In genomic region chr5:119398713-119399492, GRCh38 we compare ENCODE assay signal across 12 cellular contexts. TPM values are rescaled to one million over a fixed set of nuclear protein-coding genes. Genes with fewer than 3 reads are reported as not detected.
DNase-seq lines count a peak whose midpoint lies in the region; ATAC-seq and TF ChIP-seq lines count a peak whose summit lies in the region.
"Had no signal": no experiment of that assay in that cellular context is flagged by ENCODE, and none has a peak within 500 bp of the region (broad histone marks: within the 10 kb centered on the region; RNA-seq: fewer than 3 reads in every experiment).

No MANE protein-coding gene starts in this region.

- no peaks in the 10 kb centered on the region for H4K20me1 ChIP-seq in neural progenitor cell (ENCODE audit: low read depth)

- peaks cover 78% of the 10 kb centered on the region for H3K4me1 Mint-ChIP-seq in stimulated activated naive CD8-positive, alpha-beta T cell treated with anti-CD3 and anti-CD28 coated beads, Interleukin-15, Interleukin-2, amounts not matched to agents 100 ng/mL and 50 ng/mL, for 24 hours (ENCODE audit: low read depth)
- H3K4me1 Mint-ChIP-seq in dendritic cell treated with granulocyte-macrophage colony-stimulating factor and Interleukin-4, amounts not matched to agents 40 ng/mL and 50 ng/mL, for 4 days (ENCODE audit: low read depth), result peaks cover 43% of the 10 kb centered on the region
- H3K4me1 Mint-ChIP-seq in neural progenitor cell, result no peaks in the 10 kb centered on the region

- H3K9me3 ChIP-seq in muscle layer of duodenum (ENCODE audit: control insufficient read depth in 1 of 2, low read length in 2 of 2) (no peaks in the 10 kb centered on the region), neural progenitor cell (ENCODE audit: low read depth) (no peaks in the 10 kb centered on the region)

- H3K79me2 ChIP-seq in neural progenitor cell (ENCODE audit: low read depth), result no peaks in the 10 kb centered on the region

- no peaks in the 10 kb centered on the region for H3K9me3 Mint-ChIP-seq in stimulated activated naive CD8-positive, alpha-beta T cell treated with anti-CD3 and anti-CD28 coated beads, Interleukin-15, Interleukin-2, amounts not matched to agents 100 ng/mL and 50 ng/mL, for 24 hours
- no peaks in the 10 kb centered on the region for H3K9me3 Mint-ChIP-seq in dendritic cell treated with granulocyte-macrophage colony-stimulating factor and Interleukin-4, amounts not matched to agents 40 ng/mL and 50 ng/mL, for 4 days
- H3K9me3 Mint-ChIP-seq in neural progenitor cell, result no peaks in the 10 kb centered on the region

- H3K36me3 ChIP-seq in muscle layer of duodenum (ENCODE audit: control insufficient read depth in 1 of 2, insufficient read depth in 2 of 2, low read length in 2 of 2), result no peaks in the 10 kb centered on the region
- no peaks in the 10 kb centered on the region for H3K36me3 ChIP-seq in neural progenitor cell

- intact Hi-C loops in dendritic cell treated with granulocyte-macrophage colony-stimulating factor and Interleukin-4, amounts not matched to agents 40 ng/mL and 50 ng/mL, for 4 days (cut with micrococcal nuclease), result no loop called here

- H3K4me1 ChIP-seq in muscle layer of duodenum (ENCODE audit: control insufficient read depth in 1 of 2, insufficient read depth in 2 of 2, low read length in 2 of 2) (peaks cover 3 to 11% of the 10 kb centered on the region in 2 donors), neural progenitor cell (peaks cover 8% of the 10 kb centered on the region)

- peak overlapping the region; percentile 16 for H3K4me3 Mint-ChIP-seq in stimulated activated naive CD8-positive, alpha-beta T cell treated with anti-CD3 and anti-CD28 coated beads, Interleukin-15, Interleukin-2, amounts not matched to agents 100 ng/mL and 50 ng/mL, for 24 hours
- no peak overlapping the region for H3K4me3 Mint-ChIP-seq in dendritic cell treated with granulocyte-macrophage colony-stimulating factor and Interleukin-4, amounts not matched to agents 40 ng/mL and 50 ng/mL, for 4 days
- H3K4me3 Mint-ChIP-seq in neural progenitor cell, result no peak overlapping the region
- H3K4me3 Mint-ChIP-seq: CD4-positive, alpha-beta memory T cell had no signal

- no peak overlapping the region for H2AFZ ChIP-seq in neural progenitor cell (replicated peaks)

- no peak for DNase-seq in stimulated activated naive CD8-positive, alpha-beta T cell treated with anti-CD3 and anti-CD28 coated beads, Interleukin-15, Interleukin-2, amounts not matched to agents 100 U/mL and 50 U/mL, for 24 hours
- DNase-seq in neural progenitor cell (ENCODE audit: low spot score) (no peak), NCI-H1436 treated with DMSO at 0.1 percent for 48 hours (lab: John Stamatoyannopoulos, UW) (no peak), NCI-H2171 (lab: John Stamatoyannopoulos, UW) (no peak)
- DNase-seq in activated CD4-positive, alpha-beta T cell treated with anti-CD3 and anti-CD28 coated beads for 1 hour, result no peak
- DNase-seq: CD4-positive, alpha-beta memory T cell; foreskin melanocyte; OCI-M1; stimulated activated CD4-positive, alpha-beta T cell treated with anti-CD3 and anti-CD28 coated beads, Interleukin-15, amount 100 ng/mL, for 24 hours had no signal

- no peak for TF ChIP-seq CTCF in neural progenitor cell (IDR thresholded peaks at IDR 0.05)

- peaks cover 37% of the 10 kb centered on the region for H3K36me3 Mint-ChIP-seq in stimulated activated naive CD8-positive, alpha-beta T cell treated with anti-CD3 and anti-CD28 coated beads, Interleukin-15, Interleukin-2, amounts not matched to agents 100 ng/mL and 50 ng/mL, for 24 hours (ENCODE audit: low read depth)
- peaks cover 18% of the 10 kb centered on the region for H3K36me3 Mint-ChIP-seq in dendritic cell treated with granulocyte-macrophage colony-stimulating factor and Interleukin-4, amounts not matched to agents 40 ng/mL and 50 ng/mL, for 4 days (ENCODE audit: low read depth)
- peaks cover 3% of the 10 kb centered on the region for H3K36me3 Mint-ChIP-seq in neural progenitor cell

- H3K4me2 ChIP-seq in neural progenitor cell, result no peak overlapping the region

- ATAC-seq in stimulated activated naive CD8-positive, alpha-beta T cell treated with anti-CD3 and anti-CD28 coated beads, Interleukin-15, Interleukin-2, amounts not matched to agents 100 U/mL and 50 U/mL, for 24 hours, result no peak

- H3F3A ChIP-seq in neural progenitor cell (ENCODE audit: low read depth), result no peaks in the 10 kb centered on the region

- H3K27ac Mint-ChIP-seq in stimulated activated naive CD8-positive, alpha-beta T cell treated with anti-CD3 and anti-CD28 coated beads, Interleukin-15, Interleukin-2, amounts not matched to agents 100 ng/mL and 50 ng/mL, for 24 hours, result peak overlapping the region; percentile 97
- peak overlapping the region; percentile 50 for H3K27ac Mint-ChIP-seq in dendritic cell treated with granulocyte-macrophage colony-stimulating factor and Interleukin-4, amounts not matched to agents 40 ng/mL and 50 ng/mL, for 4 days
- H3K27ac Mint-ChIP-seq in neural progenitor cell, result no peak overlapping the region

- no peaks in the 10 kb centered on the region for H3K27me3 ChIP-seq in muscle layer of duodenum (ENCODE audit: low read depth, low read length)
- no peaks in the 10 kb centered on the region for H3K27me3 ChIP-seq in neural progenitor cell

- H3K27ac ChIP-seq in muscle layer of duodenum (ENCODE audit: low read length) (peak overlapping the region; percentile 35), neural progenitor cell (no peak overlapping the region)

- H3K4me3 ChIP-seq in muscle layer of duodenum (ENCODE audit: low read depth in 1 of 2, low read length in 2 of 2) (no peak overlapping the region), neural progenitor cell (no peak overlapping the region)

- no peak overlapping the region for H3K9ac ChIP-seq in neural progenitor cell

- H3K27me3 Mint-ChIP-seq in stimulated activated naive CD8-positive, alpha-beta T cell treated with anti-CD3 and anti-CD28 coated beads, Interleukin-15, Interleukin-2, amounts not matched to agents 100 ng/mL and 50 ng/mL, for 24 hours, result no peaks in the 10 kb centered on the region
- no peaks in the 10 kb centered on the region for H3K27me3 Mint-ChIP-seq in dendritic cell treated with granulocyte-macrophage colony-stimulating factor and Interleukin-4, amounts not matched to agents 40 ng/mL and 50 ng/mL, for 4 days
- peaks cover 7% of the 10 kb centered on the region for H3K27me3 Mint-ChIP-seq in neural progenitor cell (ENCODE audit: insufficient read depth, low read depth)
- H3K27me3 Mint-ChIP-seq: CD4-positive, alpha-beta memory T cell had no signal

RNA-seq across cellular contexts. Expression of gene TNFAIP8, which starts 43.1 kb away (rescaled TPM):
- 35.6 and 40.6 TPM in 2 replicates for total RNA-seq in neural progenitor cell (ENCODE audit: low replicate concordance)

RNA-seq across cellular contexts. Expression of gene HSD17B4, which starts 53.4 kb away (rescaled TPM):
- 184 and 306 TPM in 2 replicates for total RNA-seq in neural progenitor cell (ENCODE audit: low replicate concordance)
